ENCODE assay signal across 35 cellular contexts in genomic region chr14:33966276-33966675, GRCh38.
"Had no signal": no experiment of that assay in that cellular context is flagged by ENCODE, and none has a peak within 500 bp of the region (broad histone marks: within the 10 kb centered on the region; RNA-seq: fewer than 3 reads in every experiment).

No MANE protein-coding gene starts in this region.

- H3K27me3 ChIP-seq: adrenal gland, body of pancreas, brain microvascular endothelial cell, breast epithelium had no signal

- H3K27ac ChIP-seq: adrenal gland, body of pancreas, brain microvascular endothelial cell, breast epithelium, VCaP had no signal

- ATAC-seq: activated CD8-positive, alpha-beta memory T cell treated with anti-CD3 and anti-CD28 coated beads, Interleukin-2, amount 10 ng/mL, durations not matched to agents 7 days and 5 days; activated CD8-positive, alpha-beta T cell treated with anti-CD3 and anti-CD28 coated beads, Interleukin-2, amount 10 ng/mL, durations not matched to agents 7 days and 5 days; activated naive CD4-positive, alpha-beta T cell treated with anti-CD3 and anti-CD28 coated beads, Interleukin-2, amount 50 U/mL, for 72 hours; body of pancreas had no signal

- H3K4me1 ChIP-seq: adrenal gland, body of pancreas, breast epithelium had no signal

- H3K36me3 ChIP-seq: adrenal gland, brain microvascular endothelial cell, breast epithelium had no signal

- H3K9me3 ChIP-seq: adrenal gland, body of pancreas had no signal

- DNase-seq: activated B cell treated with CpG ODN at 0.5 μM for 24 hours; activated CD4-positive, alpha-beta memory T cell treated with anti-CD3 and anti-CD28 coated beads, Interleukin-2, amount 10 ng/mL, durations not matched to agents 7 days and 5 days; activated CD4-positive, alpha-beta T cell treated with anti-CD3 and anti-CD28 coated beads for 1 hour; activated CD4-positive, alpha-beta T cell treated with anti-CD3 and anti-CD28 coated beads for 36 hours; activated CD4-positive, alpha-beta T cell treated with anti-CD3 and anti-CD28 coated beads for 48 hours; activated CD4-positive, alpha-beta T cell treated with anti-CD3 and anti-CD28 coated beads, Interleukin-2, amount 10 ng/mL, durations not matched to agents 7 days and 5 days; activated CD4-positive, alpha-beta T cell treated with anti-CD3 and anti-CD28 coated beads, Interleukin-2, amount 50 U/mL, for 48 hours; activated CD8-positive, alpha-beta memory T cell treated with anti-CD3 and anti-CD28 coated beads for 24 hours; activated CD8-positive, alpha-beta memory T cell treated with anti-CD3 and anti-CD28 coated beads, Interleukin-2, amount 10 ng/mL, durations not matched to agents 7 days and 5 days; activated CD8-positive, alpha-beta memory T cell treated with anti-CD3 and anti-CD28 coated beads, Interleukin-2, amount 50 U/mL, for 48 hours; activated CD8-positive, alpha-beta T cell treated with anti-CD3 and anti-CD28 coated beads, Interleukin-2, amount 10 ng/mL, durations not matched to agents 7 days and 5 days; activated effector memory CD4-positive, alpha-beta T cell treated with anti-CD3 and anti-CD28 coated beads, Interleukin-2, amount 50 U/mL, for 16 hours; activated gamma-delta T cell treated with Interleukin-2 at 50 U/mL for 16 hours; activated naive CD4-positive, alpha-beta T cell; activated naive CD4-positive, alpha-beta T cell treated with anti-CD3 and anti-CD28 coated beads for 36 hours; activated naive CD4-positive, alpha-beta T cell treated with anti-CD3 and anti-CD28 coated beads, Interleukin-2, amount 50 U/mL, for 16 hours; activated naive CD8-positive, alpha-beta T cell treated with anti-CD3 and anti-CD28 coated beads for 36 hours; activated T-cell treated with anti-CD3 and anti-CD28 coated beads, Interleukin-2, amount 50 U/mL, for 24 hours; activated T-cell treated with anti-CD3 and anti-CD28 coated beads, Interleukin-2, amount 50 U/mL, for 48 hours; adrenal gland; amniotic stem cell; aorta; body of pancreas; brain microvascular endothelial cell; central memory CD4-positive, alpha-beta T cell; T-helper 1 cell; T-helper 2 cell; T-helper 9 cell had no signal

- H3K4me1 Mint-ChIP-seq: activated B cell treated with CpG ODN at 0.5 μM for 24 hours; activated CD4-positive, alpha-beta memory T cell treated with anti-CD3 and anti-CD28 coated beads, Interleukin-2, amount 10 ng/mL, durations not matched to agents 7 days and 5 days; activated CD8-positive, alpha-beta memory T cell treated with anti-CD3 and anti-CD28 coated beads, Interleukin-2, amount 10 ng/mL, durations not matched to agents 7 days and 5 days; activated naive CD8-positive, alpha-beta T cell treated with anti-CD3 and anti-CD28 coated beads for 36 hours had no signal

- FAIRE-seq: astrocyte, TTC549 had no signal

- H3K27me3 Mint-ChIP-seq: activated CD4-positive, alpha-beta T cell treated with anti-CD3 and anti-CD28 coated beads for 36 hours; activated CD8-positive, alpha-beta memory T cell treated with anti-CD3 and anti-CD28 coated beads, Interleukin-2, amount 10 ng/mL, durations not matched to agents 7 days and 5 days; activated T-cell treated with anti-CD3 and anti-CD28 coated beads, Interleukin-2, amount 50 U/mL, for 24 hours had no signal

- H3K36me3 Mint-ChIP-seq: activated CD8-positive, alpha-beta memory T cell treated with anti-CD3 and anti-CD28 coated beads, Interleukin-2, amount 10 ng/mL, durations not matched to agents 7 days and 5 days; activated naive CD4-positive, alpha-beta T cell treated with anti-CD3 and anti-CD28 coated beads, Interleukin-2, amount 50 U/mL, for 72 hours; activated naive CD8-positive, alpha-beta T cell treated with anti-CD3 and anti-CD28 coated beads for 36 hours had no signal

- H3K4me3 ChIP-seq: adrenal gland, body of pancreas, breast epithelium had no signal

- H3K4me3 Mint-ChIP-seq: activated B cell treated with CpG ODN at 0.5 μM for 24 hours; activated CD4-positive, alpha-beta memory T cell treated with anti-CD3 and anti-CD28 coated beads, Interleukin-2, amount 10 ng/mL, durations not matched to agents 7 days and 5 days; activated CD4-positive, alpha-beta T cell treated with anti-CD3 and anti-CD28 coated beads for 36 hours; activated CD4-positive, alpha-beta T cell treated with anti-CD3 and anti-CD28 coated beads, Interleukin-2, amount 10 ng/mL, durations not matched to agents 7 days and 5 days; activated CD8-positive, alpha-beta memory T cell treated with anti-CD3 and anti-CD28 coated beads, Interleukin-2, amount 10 ng/mL, durations not matched to agents 7 days and 5 days; activated CD8-positive, alpha-beta T cell treated with anti-CD3 and anti-CD28 coated beads, Interleukin-2, amount 10 ng/mL, durations not matched to agents 7 days and 5 days; activated naive CD4-positive, alpha-beta T cell treated with anti-CD3 and anti-CD28 coated beads for 36 hours; activated naive CD8-positive, alpha-beta T cell treated with anti-CD3 and anti-CD28 coated beads for 36 hours; activated T-cell treated with anti-CD3 and anti-CD28 coated beads, Interleukin-2, amount 50 U/mL, for 24 hours; T-helper 1 cell treated with Interleukin-12 subunit alpha and Interleukin-12 subunit beta and Interleukin-4 antibody, amounts not matched to agents 30 μg/mL and 1 μg/mL, for 36 hours; T-helper 2 cell treated with Interferon-gamma antibody and Interleukin-4, amounts not matched to agents 5 μg/mL and 100 μg/mL, for 36 hours had no signal

- H3K27ac Mint-ChIP-seq: activated B cell treated with CpG ODN at 0.5 μM for 24 hours; activated CD4-positive, alpha-beta memory T cell treated with anti-CD3 and anti-CD28 coated beads, Interleukin-2, amount 10 ng/mL, durations not matched to agents 7 days and 5 days; activated CD4-positive, alpha-beta T cell treated with anti-CD3 and anti-CD28 coated beads for 36 hours; activated CD4-positive, alpha-beta T cell treated with anti-CD3 and anti-CD28 coated beads, Interleukin-2, amount 10 ng/mL, durations not matched to agents 7 days and 5 days; activated CD8-positive, alpha-beta memory T cell treated with anti-CD3 and anti-CD28 coated beads, Interleukin-2, amount 10 ng/mL, durations not matched to agents 7 days and 5 days; activated CD8-positive, alpha-beta T cell treated with anti-CD3 and anti-CD28 coated beads, Interleukin-2, amount 10 ng/mL, durations not matched to agents 7 days and 5 days; activated naive CD4-positive, alpha-beta T cell treated with anti-CD3 and anti-CD28 coated beads for 36 hours; activated naive CD8-positive, alpha-beta T cell treated with anti-CD3 and anti-CD28 coated beads for 36 hours; activated T-cell treated with anti-CD3 and anti-CD28 coated beads, Interleukin-2, amount 50 U/mL, for 24 hours; T-helper 1 cell treated with Interleukin-12 subunit alpha and Interleukin-12 subunit beta and Interleukin-4 antibody, amounts not matched to agents 30 μg/mL and 1 μg/mL, for 36 hours; T-helper 2 cell treated with Interferon-gamma antibody and Interleukin-4, amounts not matched to agents 5 μg/mL and 100 μg/mL, for 36 hours had no signal
